16 cellular contexts compared by ENCODE assay signal in the genomic region with DNA sequence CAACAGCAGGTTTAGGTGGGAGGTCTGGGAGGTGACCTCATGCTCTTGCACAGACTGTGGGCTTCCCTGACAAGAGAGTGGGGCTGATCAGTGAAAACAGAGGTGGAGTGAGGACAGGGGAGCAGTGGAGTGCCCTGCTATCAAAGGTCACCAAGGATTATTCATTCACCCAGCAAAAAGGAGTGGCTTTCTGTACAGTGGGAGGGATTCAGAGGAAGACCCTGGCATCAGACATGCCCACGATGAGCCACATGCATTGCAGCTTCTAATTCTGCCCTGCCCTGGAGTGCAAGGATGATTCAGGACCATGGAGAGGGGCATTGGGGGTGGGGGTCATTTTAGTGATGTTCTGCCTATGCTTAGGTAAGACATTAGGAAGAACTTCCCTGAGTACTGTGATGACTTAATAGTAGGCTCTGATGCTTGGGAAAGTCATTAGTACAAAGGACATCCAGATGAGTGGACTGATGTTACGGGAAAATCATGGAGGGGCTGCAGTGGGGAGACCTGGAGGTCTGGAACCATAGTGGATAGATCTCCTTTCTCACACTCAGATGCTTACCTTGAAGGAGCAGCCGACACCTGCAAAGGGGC. TPM values are rescaled to one million over a fixed set of nuclear protein-coding genes. Genes with fewer than 3 reads are reported as not detected.
DNase-seq lines count a peak whose midpoint lies in the region; ATAC-seq, FAIRE-seq and TF ChIP-seq lines count a peak whose summit lies in the region.
"Had no signal": no experiment of that assay in that cellular context is flagged by ENCODE, and none has a peak within 500 bp of the region (broad histone marks: within the 10 kb centered on the region; RNA-seq: fewer than 3 reads in every experiment).

No MANE protein-coding gene starts in this region.

- in situ Hi-C loops in K562 (cut with MboI) = no loop called here

- H4K20me1 ChIP-seq in K562 (replicated peaks; ENCODE audit: control insufficient read depth, insufficient read depth, low read length) = no peaks in the 10 kb centered on the region

- no peak for TF ChIP-seq RAD21 in K562 (CRISPR knock-in tag; conservative IDR thresholded peaks at IDR 0.05 in 1 of 2, IDR thresholded peaks at IDR 0.05 in 1 of 2)

- H3K9me3 ChIP-seq in T-helper 17 cell (ENCODE audit: control insufficient read depth, low read length, poor library complexity, severe bottlenecking) (no peaks in the 10 kb centered on the region), K562 (replicated peaks; ENCODE audit: control insufficient read depth, insufficient read depth, low read depth, low read length) (no peaks in the 10 kb centered on the region), uterus (no peaks in the 10 kb centered on the region)
- H3K9me3 ChIP-seq: neutrophil, suprapubic skin had no signal

- 31% methylated on average over 3 of the region's 3 CpGs for WGBS in K562 (ENCODE audit: insufficient coverage, low coverage, missing lambda C conversion rate)

- peak overlapping the region; percentile 63 for H3K27ac Mint-ChIP-seq in activated CD8-positive, alpha-beta memory T cell treated with anti-CD3 and anti-CD28 coated beads, Interleukin-2, amount 10 ng/mL, durations not matched to agents 7 days and 5 days
- H3K27ac Mint-ChIP-seq in T-helper 17 cell = peak overlapping the region; percentile 90
- peak overlapping the region; percentile 92 for H3K27ac Mint-ChIP-seq in stimulated activated effector memory CD8-positive, alpha-beta T cell treated with anti-CD3 and anti-CD28 coated beads, Interleukin-12 subunit alpha, Interleukin-12 subunit beta, amount 100 ng/mL, for 72 hours
- H3K27ac Mint-ChIP-seq: dendritic cell treated with granulocyte-macrophage colony-stimulating factor and Interleukin-4, amounts not matched to agents 40 ng/mL and 50 ng/mL, for 4 days had no signal

- no TSS peak for BruUV-seq in K562 (replicated peaks; lab: Mats Ljungman, UMichigan)

- no peaks in the 10 kb centered on the region for H3K27me3 Mint-ChIP-seq in activated CD8-positive, alpha-beta memory T cell treated with anti-CD3 and anti-CD28 coated beads, Interleukin-2, amount 10 ng/mL, durations not matched to agents 7 days and 5 days
- H3K27me3 Mint-ChIP-seq in T-helper 17 cell = no peaks in the 10 kb centered on the region
- H3K27me3 Mint-ChIP-seq: dendritic cell treated with granulocyte-macrophage colony-stimulating factor and Interleukin-4, amounts not matched to agents 40 ng/mL and 50 ng/mL, for 4 days had no signal

- TF ChIP-seq POLR2A in K562 (conservative IDR thresholded peaks at IDR 0.05) (no peak), uterus (IDR thresholded peaks at IDR 0.05) (no peak)

- no peak overlapping the region for H2AFZ ChIP-seq in K562 (ENCODE audit: low read depth, low read length)

- peaks cover 86% of the 10 kb centered on the region for H3K36me3 Mint-ChIP-seq in activated CD8-positive, alpha-beta memory T cell treated with anti-CD3 and anti-CD28 coated beads, Interleukin-2, amount 10 ng/mL, durations not matched to agents 7 days and 5 days
- H3K36me3 Mint-ChIP-seq in T-helper 17 cell (ENCODE audit: low read depth) = peaks cover 23% of the 10 kb centered on the region
- H3K36me3 Mint-ChIP-seq in stimulated activated effector memory CD8-positive, alpha-beta T cell treated with anti-CD3 and anti-CD28 coated beads, Interleukin-12 subunit alpha, Interleukin-12 subunit beta, amount 100 ng/mL, for 72 hours = peaks cover 100% of the 10 kb centered on the region

- CTCF ChIA-PET in activated CD8-positive, alpha-beta memory T cell treated with anti-CD3 and anti-CD28 coated beads, Interleukin-2, amount 10 ng/mL, durations not matched to agents 7 days and 5 days (lab: Charles Lee) = interaction anchor here (0.9 to 1.3 kb wide), 2 partner anchors 10 kb away, joined by 3 to 4 read pairs; no protein-coding TSS in a partner anchor
- CTCF ChIA-PET in K562 (lab: Yijun Ruan, JAX; ENCODE audit: low intra/inter-chr PET ratio) = no interaction called here

- H3K4me3 ChIP-seq in K562 (no peak overlapping the region), uterus (no peak overlapping the region)
- H3K4me3 ChIP-seq: suprapubic skin had no signal

- H3K4me2 ChIP-seq in K562 (ENCODE audit: insufficient read depth, low read length) = no peak overlapping the region

- no peak for DNase-seq in activated CD8-positive, alpha-beta memory T cell treated with anti-CD3 and anti-CD28 coated beads, Interleukin-2, amount 10 ng/mL, durations not matched to agents 7 days and 5 days
- DNase-seq in activated CD8-positive, alpha-beta memory T cell treated with anti-CD3 and anti-CD28 coated beads, Interleukin-2, amount 50 U/mL, for 4 hours = no peak
- DNase-seq in T-helper 17 cell = no peak
- DNase-seq in K562 (ENCODE audit: extremely low read depth in 1 of 4, low spot score in 3 of 4) = peak; percentile 67 to 75 (median 72)
- no peak for DNase-seq in stimulated activated effector memory CD8-positive, alpha-beta T cell treated with anti-CD3 and anti-CD28 coated beads, Interleukin-12 subunit alpha, Interleukin-12 subunit beta, amount 100 ng/mL, for 72 hours (ENCODE audit: low spot score in 2 of 2)
- DNase-seq in medulla oblongata (ENCODE audit: extremely low spot score) = no peak
- no peak for DNase-seq in uterus
- DNase-seq: DMS 273 treated with DMSO at 0.1 percent for 48 hours, islet precursor cell had no signal

- no peaks in the 10 kb centered on the region for H3K27me3 ChIP-seq in K562 (ENCODE audit: control insufficient read depth in 2 of 2, insufficient read depth in 2 of 2, low read length in 2 of 2)
- no peaks in the 10 kb centered on the region for H3K27me3 ChIP-seq in uterus
- H3K27me3 ChIP-seq: neutrophil, suprapubic skin had no signal

- no peaks in the 10 kb centered on the region for H3K9me3 Mint-ChIP-seq in activated CD8-positive, alpha-beta memory T cell treated with anti-CD3 and anti-CD28 coated beads, Interleukin-2, amount 10 ng/mL, durations not matched to agents 7 days and 5 days (ENCODE audit: low read depth)
- H3K9me3 Mint-ChIP-seq in stimulated activated effector memory CD8-positive, alpha-beta T cell treated with anti-CD3 and anti-CD28 coated beads, Interleukin-12 subunit alpha, Interleukin-12 subunit beta, amount 100 ng/mL, for 72 hours = no peaks in the 10 kb centered on the region
- H3K9me3 Mint-ChIP-seq: activated naive CD4-positive, alpha-beta T cell treated with anti-CD3 and anti-CD28 coated beads, Interleukin-2, amount 50 U/mL, for 72 hours; dendritic cell treated with granulocyte-macrophage colony-stimulating factor and Interleukin-4, amounts not matched to agents 40 ng/mL and 50 ng/mL, for 4 days had no signal

- H3K27ac ChIP-seq in K562 (ENCODE audit: extremely low read depth, low read depth, low read length) = no peak overlapping the region
- no peak overlapping the region for H3K27ac ChIP-seq in uterus
- H3K27ac ChIP-seq: neutrophil, suprapubic skin had no signal

- H3K4me1 ChIP-seq in K562 (replicated peaks in 1 of 2; ENCODE audit: control insufficient read depth in 2 of 2, insufficient read depth in 2 of 2, low read length in 2 of 2) (peaks cover 15 to 16% of the 10 kb centered on the region in 2 experiments; a peak in 4 of 5 replicates), uterus (peaks cover 0 to 4% of the 10 kb centered on the region in 2 donors)

- TF ChIP-seq CTCF in K562 (IDR thresholded peaks at IDR 0.05 in 2 of 3, conservative IDR thresholded peaks at IDR 0.05 in 1 of 3; ENCODE audit: insufficient read depth in 2 of 3, low read depth in 1 of 3, low read length in 3 of 3) (no peak), uterus (IDR thresholded peaks at IDR 0.05) (no peak)

- intact Hi-C loops in K562 (cut with micrococcal nuclease) = no loop called here
- intact Hi-C loops in uterus (cut with DNase I; ENCODE audit: low total_unique reads) = no loop called here

- peak; percentile 32 for FAIRE-seq in K562 (lab: Jason Lieb, UNC)
- FAIRE-seq: GM12891 had no signal

- H3K9ac ChIP-seq in K562 (ENCODE audit: insufficient read depth in 1 of 2, low read depth in 2 of 2, low read length in 2 of 2) = peak overlapping the region in 1 of 2 experiments; percentile 76; a peak in 2 of 4 replicates

- ATAC-seq in activated CD8-positive, alpha-beta memory T cell treated with anti-CD3 and anti-CD28 coated beads, Interleukin-2, amount 10 ng/mL, durations not matched to agents 7 days and 5 days = no peak
- ATAC-seq in T-helper 17 cell (no peak), K562 (peak; percentile 72), GM18498 (IDR thresholded peaks at IDR 0.05; ENCODE audit: unreplicated experiment) (no peak)
- peak; percentile 4 for ATAC-seq in stimulated activated effector memory CD8-positive, alpha-beta T cell treated with anti-CD3 and anti-CD28 coated beads, Interleukin-12 subunit alpha, Interleukin-12 subunit beta, amount 100 ng/mL, for 72 hours
- ATAC-seq: Panc1 had no signal

- H3K36me3 ChIP-seq in K562 (ENCODE audit: control insufficient read depth, insufficient read depth, low read length) = no peaks in the 10 kb centered on the region
- no peaks in the 10 kb centered on the region for H3K36me3 ChIP-seq in uterus

- no peak overlapping the region for H3K4me3 Mint-ChIP-seq in activated CD8-positive, alpha-beta memory T cell treated with anti-CD3 and anti-CD28 coated beads, Interleukin-2, amount 10 ng/mL, durations not matched to agents 7 days and 5 days
- no peak overlapping the region for H3K4me3 Mint-ChIP-seq in T-helper 17 cell
- peak overlapping the region; percentile 39 for H3K4me3 Mint-ChIP-seq in stimulated activated effector memory CD8-positive, alpha-beta T cell treated with anti-CD3 and anti-CD28 coated beads, Interleukin-12 subunit alpha, Interleukin-12 subunit beta, amount 100 ng/mL, for 72 hours
- H3K4me3 Mint-ChIP-seq: dendritic cell treated with granulocyte-macrophage colony-stimulating factor and Interleukin-4, amounts not matched to agents 40 ng/mL and 50 ng/mL, for 4 days had no signal

- peaks cover 86% of the 10 kb centered on the region for H3K4me1 Mint-ChIP-seq in activated CD8-positive, alpha-beta memory T cell treated with anti-CD3 and anti-CD28 coated beads, Interleukin-2, amount 10 ng/mL, durations not matched to agents 7 days and 5 days
- H3K4me1 Mint-ChIP-seq in T-helper 17 cell = peaks cover 52% of the 10 kb centered on the region
- H3K4me1 Mint-ChIP-seq in stimulated activated effector memory CD8-positive, alpha-beta T cell treated with anti-CD3 and anti-CD28 coated beads, Interleukin-12 subunit alpha, Interleukin-12 subunit beta, amount 100 ng/mL, for 72 hours = peaks cover 91% of the 10 kb centered on the region

- no peaks in the 10 kb centered on the region for H3K79me2 ChIP-seq in K562 (ENCODE audit: control insufficient read depth, insufficient read depth, low read length)

- TF ChIP-seq EP300 in K562 (IDR thresholded peaks at IDR 0.05; ENCODE audit: low read length) = no peak

- POLR2A ChIA-PET in K562 (lab: Yijun Ruan, JAX) = interaction anchor here (1.0 to 1.8 kb wide), 3 partner anchors 9 to 17 kb away, joined by 3 to 6 read pairs (median 4); no protein-coding TSS in a partner anchor

- no peaks in the 10 kb centered on the region for H3K9me1 ChIP-seq in K562 (ENCODE audit: control insufficient read depth, insufficient read depth, low read length)

RNA-seq across cellular contexts. Expression of a gene that starts 12.8 kb away (rescaled TPM):
- total RNA-seq in activated CD8-positive, alpha-beta memory T cell treated with anti-CD3 and anti-CD28 coated beads, Interleukin-2, amount 10 ng/mL, durations not matched to agents 7 days and 5 days = 100 to 1,000 TPM in 1 of 2 experiments, 10 to 100 TPM in 1; 59.6 to 114 TPM
- 100 to 1,000 TPM; 103 to 118 TPM for total RNA-seq in T-helper 17 cell
- total RNA-seq in K562 (2011; cell fraction: chromatin; rRNA removed; ENCODE audit: low replicate concordance) = 2.6 and 5.9 TPM in 2 replicates
- total RNA-seq in K562 (2011; cell fraction: nucleolus; rRNA removed) = 3.0 and 4.3 TPM in 2 replicates
- total RNA-seq in K562 (2011; cell fraction: nucleoplasm; rRNA removed) = 2.1 and 2.3 TPM in 2 replicates
- not detected in 2 replicates for total RNA-seq in K562 (2014; rRNA removed)
- 0.04 TPM in 1 of 2 replicates, not detected in the other for total RNA-seq in K562 (2014; rRNA removed; fragmentation: Illumina TruSeq; extraction: Trizol)
- 0.04 TPM in 1 of 2 replicates, not detected in the other for total RNA-seq in K562 (2015; rRNA removed; fragmentation: Illumina TruSeq; extraction: Trizol)
- total RNA-seq in K562 (2021) = 0.38 and 0.47 TPM in 2 replicates
- polyA plus RNA-seq in K562 (2011; rRNA removed) = 0.37 and 1.1 TPM in 2 replicates
- polyA plus RNA-seq in K562 (2011; cell fraction: cytosol; rRNA removed) = 0.29 and 1.3 TPM in 2 replicates
- polyA plus RNA-seq in K562 (2011; cell fraction: nucleus; rRNA removed) = 0.18 and 1.4 TPM in 2 replicates
- 0.13 and 0.18 TPM in 2 replicates for polyA plus RNA-seq in K562 (2012)
- 0.06 and 0.12 TPM in 2 replicates for polyA plus RNA-seq in K562 (2014; fragmentation: Illumina TruSeq; extraction: Trizol)
- under 1 TPM in 1 of 2 experiments, not detected in 1; 0.01 TPM for polyA plus RNA-seq in K562 (2014; fragmentation: Nextera tagmentation; extraction: Ambion mirVana)
- 0.01 and 0.03 TPM in 2 replicates for polyA plus RNA-seq in K562 (2014; rRNA removed)
- 1.3 and 3.1 TPM in 2 replicates for polyA minus RNA-seq in K562 (2011; rRNA and poly(A)+ RNA removed)
- polyA minus RNA-seq in K562 (2011; cell fraction: cytosol; rRNA and poly(A)+ RNA removed) = 0.76 TPM in 1 of 2 replicates, not detected in the other
- polyA minus RNA-seq in K562 (2011; cell fraction: nucleus; rRNA and poly(A)+ RNA removed) = 0.89 and 2.3 TPM in 2 replicates
- 1 to 10 TPM in 2 of 4 donors, under 1 TPM in 2; 0.51 to 8.7 (median 2.6) TPM for total RNA-seq in uterus

RNA-seq across cellular contexts. Expression of a gene that starts 36.8 kb away (rescaled TPM):
- total RNA-seq in activated CD8-positive, alpha-beta memory T cell treated with anti-CD3 and anti-CD28 coated beads, Interleukin-2, amount 10 ng/mL, durations not matched to agents 7 days and 5 days = 100 to 1,000 TPM; 246 to 254 TPM
- total RNA-seq in T-helper 17 cell (10 to 100 TPM; 69.9 to 96.9 TPM), K562 (2014; rRNA removed) (255 and 312 TPM in 2 replicates), K562 (2014; rRNA removed; fragmentation: Illumina TruSeq; extraction: Trizol) (191 and 211 TPM in 2 replicates), K562 (2015; rRNA removed; fragmentation: Illumina TruSeq; extraction: Trizol) (240 and 241 TPM in 2 replicates), K562 (2021) (372 and 373 TPM in 2 replicates), uterus (10 to 100 TPM; 12.6 to 76.3 (median 31.8) TPM)
- total RNA-seq in K562 (2011; cell fraction: chromatin; rRNA removed; ENCODE audit: low replicate concordance) = 622 and 1,187 TPM in 2 replicates
- 570 and 625 TPM in 2 replicates for total RNA-seq in K562 (2011; cell fraction: nucleolus; rRNA removed)
- 592 and 663 TPM in 2 replicates for total RNA-seq in K562 (2011; cell fraction: nucleoplasm; rRNA removed)
- polyA plus RNA-seq in K562 (2011; rRNA removed) (403 and 414 TPM in 2 replicates), K562 (2014; fragmentation: Illumina TruSeq; extraction: Trizol) (292 and 365 TPM in 2 replicates), K562 (2014; fragmentation: Nextera tagmentation; extraction: Ambion mirVana) (100 to 1,000 TPM in 1 of 2 experiments, 10 to 100 TPM in 1; 95.8 to 140 TPM), K562 (2014; rRNA removed) (312 TPM in 2 replicates)
- polyA plus RNA-seq in K562 (2011; cell fraction: cytosol; rRNA removed) = 475 and 721 TPM in 2 replicates
- polyA plus RNA-seq in K562 (2011; cell fraction: nucleus; rRNA removed) = 1,109 and 1,436 TPM in 2 replicates
- polyA plus RNA-seq in K562 (2012) = 275 and 342 TPM in 2 replicates
- polyA minus RNA-seq in K562 (2011; rRNA and poly(A)+ RNA removed) = 333 and 440 TPM in 2 replicates
- polyA minus RNA-seq in K562 (2011; cell fraction: cytosol; rRNA and poly(A)+ RNA removed) = 286 and 300 TPM in 2 replicates
- polyA minus RNA-seq in K562 (2011; cell fraction: nucleus; rRNA and poly(A)+ RNA removed) = 297 and 330 TPM in 2 replicates

Comparison
In these comparisons a context has a peak if more than half of its experiments do, and no peak if none do; other contexts are left out.
1. ATAC-seq: peak in K562 (single experiment) and stimulated activated effector memory CD8-positive, alpha-beta T cell treated with anti-CD3 and anti-CD28 coated beads, Interleukin-12 subunit alpha, Interleukin-12 subunit beta, amount 100 ng/mL, for 72 hours (single experiment); none in activated CD8-positive, alpha-beta memory T cell treated with anti-CD3 and anti-CD28 coated beads, Interleukin-2, amount 10 ng/mL, durations not matched to agents 7 days and 5 days (single experiment), T-helper 17 cell (single experiment) and GM18498 (single experiment).
2. DNase-seq: peak in K562 (4 of 4); none in activated CD8-positive, alpha-beta memory T cell treated with anti-CD3 and anti-CD28 coated beads, Interleukin-2, amount 10 ng/mL, durations not matched to agents 7 days and 5 days (single experiment), activated CD8-positive, alpha-beta memory T cell treated with anti-CD3 and anti-CD28 coated beads, Interleukin-2, amount 50 U/mL, for 4 hours (single experiment), T-helper 17 cell (0 of 3), stimulated activated effector memory CD8-positive, alpha-beta T cell treated with anti-CD3 and anti-CD28 coated beads, Interleukin-12 subunit alpha, Interleukin-12 subunit beta, amount 100 ng/mL, for 72 hours (0 of 2), medulla oblongata (single experiment) and uterus (0 of 2).
3. RNA of a gene that starts 12.8 kb away (total RNA-seq): 103 to 118 TPM in T-helper 17 cell and 59.6 to 114 TPM in activated CD8-positive, alpha-beta memory T cell treated with anti-CD3 and anti-CD28 coated beads, Interleukin-2, amount 10 ng/mL, durations not matched to agents 7 days and 5 days; 0.51 to 8.7 TPM in uterus and 0.04 to 5.9 TPM in K562; every median in the first group is over 4 times any median in the second.
4. Peak in every context shown above with its lines, with median percentiles within 50 percentile points of each other: H3K27ac Mint-ChIP-seq.